30 cellular contexts compared by ENCODE assay signal in genomic region chr11:86658534-86658933, GRCh38.
"Had no signal": no experiment of that assay in that cellular context is flagged by ENCODE, and none has a peak within 500 bp of the region (broad histone marks: within the 10 kb centered on the region; RNA-seq: fewer than 3 reads in every experiment).

No MANE protein-coding gene starts in this region.

- H3K4me1 ChIP-seq: pancreas, testis, upper lobe of left lung had no signal

- H3K4me1 Mint-ChIP-seq: endodermal cell; memory B cell; naive thymus-derived CD8-positive, alpha-beta T cell; nephron progenitor cell; stimulated activated effector memory CD8-positive, alpha-beta T cell treated with anti-CD3 and anti-CD28 coated beads, Interleukin-12 subunit alpha, Interleukin-12 subunit beta, amount 100 ng/mL, for 72 hours had no signal

- H3K36me3 ChIP-seq: gastroesophageal sphincter, pancreas, stomach, tibial nerve, upper lobe of left lung had no signal

- H3K79me2 ChIP-seq: hepatocyte had no signal

- H3K4me3 Mint-ChIP-seq: endodermal cell; memory B cell; mesothelial cell of epicardium; naive thymus-derived CD8-positive, alpha-beta T cell; nephron progenitor cell; stimulated activated effector memory CD8-positive, alpha-beta T cell treated with anti-CD3 and anti-CD28 coated beads, Interleukin-12 subunit alpha, Interleukin-12 subunit beta, amount 100 ng/mL, for 72 hours had no signal

- H3K4me3 ChIP-seq: dorsolateral prefrontal cortex, gastroesophageal sphincter, heart left ventricle, hepatocyte, lung, mucosa of descending colon, pancreas, right atrium auricular region, stomach, testis, tibial nerve, upper lobe of left lung had no signal

- DNase-seq: dorsolateral prefrontal cortex; effector CD4-positive, alpha-beta T cell; endodermal cell; foreskin fibroblast; heart left ventricle; kidney; mucosa of descending colon; naive thymus-derived CD8-positive, alpha-beta T cell; nephron progenitor cell; nucleus accumbens; pancreas; stimulated activated CD4-positive, alpha-beta T cell treated with anti-CD3 and anti-CD28 coated beads, Interleukin-2, amount 100 ng/mL, for 24 hours; stimulated activated CD4-positive, alpha-beta T cell treated with anti-CD3 and anti-CD28 coated beads, Interleukin-4, amount 100 ng/mL, for 24 hours; stimulated activated naive CD4-positive, alpha-beta T cell treated with Interleukin-2 at 50 U/mL for 16 hours; stomach; substantia nigra; testis had no signal

- H3K27ac Mint-ChIP-seq: endodermal cell; memory B cell; mesothelial cell of epicardium; naive thymus-derived CD8-positive, alpha-beta T cell; nephron progenitor cell; stimulated activated effector memory CD8-positive, alpha-beta T cell treated with anti-CD3 and anti-CD28 coated beads, Interleukin-12 subunit alpha, Interleukin-12 subunit beta, amount 100 ng/mL, for 72 hours had no signal

- H3K36me3 Mint-ChIP-seq: memory B cell; naive thymus-derived CD8-positive, alpha-beta T cell; stimulated activated effector memory CD8-positive, alpha-beta T cell treated with anti-CD3 and anti-CD28 coated beads, Interleukin-12 subunit alpha, Interleukin-12 subunit beta, amount 100 ng/mL, for 72 hours had no signal

- H2AFZ ChIP-seq: hepatocyte had no signal

- H3K4me2 ChIP-seq: hepatocyte had no signal

- H3K27me3 ChIP-seq: dorsolateral prefrontal cortex, gastroesophageal sphincter, heart left ventricle, hepatocyte, pancreas, right atrium auricular region, stomach, testis, tibial nerve, upper lobe of left lung had no signal

- H3K9me3 ChIP-seq: gastroesophageal sphincter, mucosa of descending colon, pancreas, right atrium auricular region, stomach, testis, tibial nerve, upper lobe of left lung had no signal

- H3K27ac ChIP-seq: dorsolateral prefrontal cortex, epithelial cell of prostate, gastroesophageal sphincter, heart left ventricle, hepatocyte, pancreas, right atrium auricular region, stomach, testis, tibial nerve, upper lobe of left lung had no signal

- ATAC-seq: esophagus mucosa; gastroesophageal sphincter; heart left ventricle; left lobe of liver; mucosa of descending colon; naive thymus-derived CD8-positive, alpha-beta T cell; pancreas; sciatic nerve; stimulated activated effector memory CD8-positive, alpha-beta T cell treated with anti-CD3 and anti-CD28 coated beads, Interleukin-12 subunit alpha, Interleukin-12 subunit beta, amount 100 ng/mL, for 72 hours had no signal
